Comparison of ENCODE assay signal across 10 cellular contexts in the genomic region with DNA sequence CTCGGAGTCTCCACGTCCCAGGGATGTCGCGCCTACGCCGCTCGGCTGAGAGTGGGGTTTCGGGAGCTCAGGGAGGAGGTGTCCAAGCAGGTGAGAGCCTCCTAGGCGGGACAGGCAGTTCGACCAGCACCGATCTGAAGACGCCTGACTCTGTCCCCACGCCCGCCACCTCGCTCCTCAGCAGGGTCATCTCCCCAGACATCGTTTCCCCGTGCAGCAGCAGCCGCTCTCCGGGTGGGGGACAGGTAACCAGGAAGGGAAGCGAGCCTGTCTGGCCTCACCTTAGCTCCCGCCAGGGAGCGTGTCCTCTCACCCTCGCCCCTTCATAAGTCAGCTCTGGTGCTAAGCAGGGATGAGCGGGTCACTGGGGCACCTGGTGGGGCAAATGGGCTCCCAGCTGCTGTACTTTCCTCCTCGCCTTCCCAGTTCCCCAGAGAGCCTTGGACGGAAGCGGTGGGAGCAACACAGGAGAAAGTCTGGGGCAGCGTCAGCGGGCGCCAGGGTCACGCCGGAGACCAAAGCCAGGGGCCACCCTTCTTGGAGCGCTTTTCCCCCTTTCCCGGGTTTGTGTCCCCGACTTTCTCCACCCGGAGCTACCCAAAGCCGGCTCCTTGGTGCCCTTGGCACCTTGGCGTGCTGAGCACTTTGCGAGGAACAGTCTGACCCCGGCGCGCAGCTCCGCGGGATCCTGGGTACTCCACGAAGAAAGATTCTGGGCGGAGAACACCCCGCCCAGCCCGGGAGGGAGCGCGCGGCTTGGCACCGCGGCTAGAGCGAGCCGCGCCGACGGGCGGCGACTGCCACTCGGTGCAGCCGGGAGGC. TPM values are rescaled to one million over a fixed set of nuclear protein-coding genes. Genes with fewer than 3 reads are reported as not detected.
DNase-seq lines count a peak whose midpoint lies in the region; ATAC-seq and TF ChIP-seq lines count a peak whose summit lies in the region.
"Had no signal": no experiment of that assay in that cellular context is flagged by ENCODE, and none has a peak within 500 bp of the region (broad histone marks: within the 10 kb centered on the region; RNA-seq: fewer than 3 reads in every experiment).

No MANE protein-coding gene starts in this region.

- TF ChIP-seq POLR2A in suprapubic skin (IDR thresholded peaks at IDR 0.05), result no peak

- CTCF ChIA-PET in SK-N-SH (lab: Yijun Ruan, JAX), result interaction anchor here (1.1 to 15.0 kb wide), 9 partner anchors 7 to 336 kb away, joined by 3 to 101 read pairs (median 4); no protein-coding TSS in a partner anchor

- TF ChIP-seq EP300 in SK-N-SH (IDR thresholded peaks at IDR 0.05; ENCODE audit: borderline replicate concordance in 1 of 2, low read depth in 1 of 2, low read length in 1 of 2) (no peak), suprapubic skin (IDR thresholded peaks at IDR 0.05) (no peak)

- ATAC-seq in SK-N-SH treated with all-trans-retinoic acid at 6 μM for 48 hours, result no peak
- ATAC-seq in activated naive CD8-positive, alpha-beta T cell treated with anti-CD3 and anti-CD28 coated beads, Interleukin-2, amount 10 ng/mL, durations not matched to agents 7 days and 5 days (ENCODE audit: low read depth), result no peak

- TF ChIP-seq RAD21 in SK-N-SH (IDR thresholded peaks at IDR 0.05; ENCODE audit: low read length), result no peak

- no peak overlapping the region for H3K27ac Mint-ChIP-seq in activated naive CD8-positive, alpha-beta T cell treated with anti-CD3 and anti-CD28 coated beads, Interleukin-2, amount 10 ng/mL, durations not matched to agents 7 days and 5 days

- no peaks in the 10 kb centered on the region for H3F3A ChIP-seq in SK-N-SH (replicated peaks; ENCODE audit: insufficient read depth)

- H4K20me1 ChIP-seq in SK-N-SH (ENCODE audit: insufficient read depth), result no peaks in the 10 kb centered on the region
- H4K20me1 ChIP-seq: BLaER1 had no signal

- 33% methylated on average over 26 of the region's 62 CpGs for WGBS in SK-N-SH (ENCODE audit: low lambda C conversion rate)
- WGBS in suprapubic skin, result 3% methylated on average over 23 of the region's 62 CpGs

- H3K4me1 Mint-ChIP-seq in activated naive CD8-positive, alpha-beta T cell treated with anti-CD3 and anti-CD28 coated beads, Interleukin-2, amount 10 ng/mL, durations not matched to agents 7 days and 5 days, result peaks cover 10% of the 10 kb centered on the region

- POLR2A ChIA-PET in SK-N-SH (lab: Yijun Ruan, JAX), result no interaction called here
- POLR2A ChIA-PET in activated naive CD8-positive, alpha-beta T cell treated with anti-CD3 and anti-CD28 coated beads, Interleukin-2, amount 10 ng/mL, durations not matched to agents 7 days and 5 days (lab: Charles Lee), result no interaction called here

- H3K27me3 ChIP-seq in SK-N-SH (ENCODE audit: insufficient read depth), result peaks cover 66% of the 10 kb centered on the region
- H3K27me3 ChIP-seq in suprapubic skin, result peaks cover 58% of the 10 kb centered on the region

- H3K4me2 ChIP-seq in SK-N-SH, result no peak overlapping the region
- H3K4me2 ChIP-seq: BLaER1 had no signal

- H2AFZ ChIP-seq in SK-N-SH (ENCODE audit: low read depth), result no peak overlapping the region

- DNase-seq in SK-N-SH, result peak; percentile 39
- DNase-seq in activated naive CD8-positive, alpha-beta T cell treated with anti-CD3 and anti-CD28 coated beads, Interleukin-2, amount 10 ng/mL, durations not matched to agents 7 days and 5 days, result peak; percentile 36
- DNase-seq in kidney tubule cell (ENCODE audit: low spot score), result peak; percentile 42
- no peak for DNase-seq in suprapubic skin (ENCODE audit: low spot score in 2 of 2)
- no peak for DNase-seq in Ammon's horn (ENCODE audit: low spot score)
- DNase-seq in NCI-H446 treated with DMSO at 0.1 percent for 48 hours (lab: John Stamatoyannopoulos, UW), result no peak
- no peak for DNase-seq in T1000 (lab: John Stamatoyannopoulos, UW)

- peaks cover 1% of the 10 kb centered on the region for H3K36me3 Mint-ChIP-seq in activated naive CD8-positive, alpha-beta T cell treated with anti-CD3 and anti-CD28 coated beads, Interleukin-2, amount 10 ng/mL, durations not matched to agents 7 days and 5 days

- H3K9me3 ChIP-seq in SK-N-SH (no peaks in the 10 kb centered on the region), suprapubic skin (no peaks in the 10 kb centered on the region)
- H3K9me3 ChIP-seq: adrenal gland had no signal

- no peaks in the 10 kb centered on the region for H3K79me2 ChIP-seq in SK-N-SH (ENCODE audit: insufficient read depth)

- H3K9ac ChIP-seq in SK-N-SH, result no peak overlapping the region
- H3K9ac ChIP-seq: BLaER1 had no signal

- H3K27ac ChIP-seq in SK-N-SH (ENCODE audit: low read depth in 2 of 2, low read length in 1 of 2), result no peak overlapping the region
- H3K27ac ChIP-seq in suprapubic skin, result no peak overlapping the region
- H3K27ac ChIP-seq: BLaER1 had no signal

- H3K27me3 Mint-ChIP-seq in activated naive CD8-positive, alpha-beta T cell treated with anti-CD3 and anti-CD28 coated beads, Interleukin-2, amount 10 ng/mL, durations not matched to agents 7 days and 5 days, result peaks cover 66% of the 10 kb centered on the region

- no peaks in the 10 kb centered on the region for H3K36me3 ChIP-seq in SK-N-SH (replicated peaks in 1 of 2; ENCODE audit: control insufficient read depth in 1 of 2, insufficient read depth in 2 of 2, low read length in 1 of 2)
- H3K36me3 ChIP-seq in suprapubic skin, result no peaks in the 10 kb centered on the region
- H3K36me3 ChIP-seq: adrenal gland, BLaER1 had no signal

- H3K4me3 ChIP-seq in SK-N-SH (ENCODE audit: low read depth in 2 of 2, low read length in 1 of 2) (no peak overlapping the region), suprapubic skin (peak overlapping the region; percentile 49)

- no peak for TF ChIP-seq CTCF in SK-N-SH (IDR thresholded peaks at IDR 0.05)
- peak in 1 of 2 donors; percentile 11 for TF ChIP-seq CTCF in suprapubic skin (IDR thresholded peaks at IDR 0.05)

- H3K4me3 Mint-ChIP-seq in activated naive CD8-positive, alpha-beta T cell treated with anti-CD3 and anti-CD28 coated beads, Interleukin-2, amount 10 ng/mL, durations not matched to agents 7 days and 5 days, result peak overlapping the region; percentile 59

- H3K4me1 ChIP-seq in SK-N-SH (ENCODE audit: control insufficient read depth in 1 of 2, insufficient read depth in 2 of 2, low read depth in 1 of 2, low read length in 1 of 2) (peaks cover 0 to 7% of the 10 kb centered on the region in 2 experiments; a peak in 1 of 4 replicates), suprapubic skin (peaks cover 28% of the 10 kb centered on the region)
- H3K4me1 ChIP-seq: BLaER1 had no signal

- no peaks in the 10 kb centered on the region for H3K9me2 ChIP-seq in SK-N-SH

- H3K9me3 Mint-ChIP-seq in activated naive CD8-positive, alpha-beta T cell treated with anti-CD3 and anti-CD28 coated beads, Interleukin-2, amount 10 ng/mL, durations not matched to agents 7 days and 5 days, result no peaks in the 10 kb centered on the region

TF ChIP-seq in SK-N-SH, 30 proteins besides CTCF, POLR2A, EP300 and RAD21:
- TF ChIP-seq JUND (IDR thresholded peaks at IDR 0.05), result no peak
- TF ChIP-seq TCF12 (IDR thresholded peaks at IDR 0.05), result no peak
- no peak for TF ChIP-seq TAF1 (IDR thresholded peaks at IDR 0.05; ENCODE audit: borderline replicate concordance, low read depth, low read length)
- TF ChIP-seq GABPA (IDR thresholded peaks at IDR 0.05; ENCODE audit: low read depth), result no peak
- TF ChIP-seq MAX (IDR thresholded peaks at IDR 0.05; ENCODE audit: low read depth), result no peak
- TF ChIP-seq NFIC (IDR thresholded peaks at IDR 0.05; ENCODE audit: borderline replicate concordance), result no peak
- no peak for TF ChIP-seq TEAD4 (IDR thresholded peaks at IDR 0.05; ENCODE audit: borderline replicate concordance, insufficient read depth)
- no peak for TF ChIP-seq FOSL2 (IDR thresholded peaks at IDR 0.05; ENCODE audit: borderline replicate concordance, low read depth)
- TF ChIP-seq ELF1 (IDR thresholded peaks at IDR 0.05), result no peak

TF ChIP-seq in SK-N-SH treated with all-trans-retinoic acid at 6 μM for 48 hours, 23 proteins besides CTCF, POLR2A, EP300 and RAD21 (continues in another document):
- TF ChIP-seq ZNF565 (CRISPR knock-in tag; conservative IDR thresholded peaks at IDR 0.05; ENCODE audit: low read depth) (no peak), PPARA (CRISPR knock-in tag; IDR thresholded peaks at IDR 0.05; ENCODE audit: borderline replicate concordance) (no peak), CSDC2 (CRISPR knock-in tag; IDR thresholded peaks at IDR 0.05) (no peak), GLIS3 (CRISPR knock-in tag; IDR thresholded peaks at IDR 0.05) (no peak), SNAI2 (CRISPR knock-in tag; IDR thresholded peaks at IDR 0.05) (no peak)
- TF ChIP-seq, protein P1, sequence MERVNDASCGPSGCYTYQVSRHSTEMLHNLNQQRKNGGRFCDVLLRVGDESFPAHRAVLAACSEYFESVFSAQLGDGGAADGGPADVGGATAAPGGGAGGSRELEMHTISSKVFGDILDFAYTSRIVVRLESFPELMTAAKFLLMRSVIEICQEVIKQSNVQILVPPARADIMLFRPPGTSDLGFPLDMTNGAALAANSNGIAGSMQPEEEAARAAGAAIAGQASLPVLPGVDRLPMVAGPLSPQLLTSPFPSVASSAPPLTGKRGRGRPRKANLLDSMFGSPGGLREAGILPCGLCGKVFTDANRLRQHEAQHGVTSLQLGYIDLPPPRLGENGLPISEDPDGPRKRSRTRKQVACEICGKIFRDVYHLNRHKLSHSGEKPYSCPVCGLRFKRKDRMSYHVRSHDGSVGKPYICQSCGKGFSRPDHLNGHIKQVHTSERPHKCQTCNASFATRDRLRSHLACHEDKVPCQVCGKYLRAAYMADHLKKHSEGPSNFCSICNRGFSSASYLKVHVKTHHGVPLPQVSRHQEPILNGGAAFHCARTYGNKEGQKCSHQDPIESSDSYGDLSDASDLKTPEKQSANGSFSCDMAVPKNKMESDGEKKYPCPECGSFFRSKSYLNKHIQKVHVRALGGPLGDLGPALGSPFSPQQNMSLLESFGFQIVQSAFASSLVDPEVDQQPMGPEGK (CRISPR knock-in tag; IDR thresholded peaks at IDR 0.05; ENCODE audit: borderline replicate concordance), result no peak
- TF ChIP-seq, protein P2, sequence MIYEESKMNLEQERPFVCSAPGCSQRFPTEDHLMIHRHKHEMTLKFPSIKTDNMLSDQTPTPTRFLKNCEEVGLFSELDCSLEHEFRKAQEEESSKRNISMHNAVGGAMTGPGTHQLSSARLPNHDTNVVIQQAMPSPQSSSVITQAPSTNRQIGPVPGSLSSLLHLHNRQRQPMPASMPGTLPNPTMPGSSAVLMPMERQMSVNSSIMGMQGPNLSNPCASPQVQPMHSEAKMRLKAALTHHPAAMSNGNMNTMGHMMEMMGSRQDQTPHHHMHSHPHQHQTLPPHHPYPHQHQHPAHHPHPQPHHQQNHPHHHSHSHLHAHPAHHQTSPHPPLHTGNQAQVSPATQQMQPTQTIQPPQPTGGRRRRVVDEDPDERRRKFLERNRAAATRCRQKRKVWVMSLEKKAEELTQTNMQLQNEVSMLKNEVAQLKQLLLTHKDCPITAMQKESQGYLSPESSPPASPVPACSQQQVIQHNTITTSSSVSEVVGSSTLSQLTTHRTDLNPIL (CRISPR knock-in tag; IDR thresholded peaks at IDR 0.05; ENCODE audit: low read depth), result no peak

RNA-seq across cellular contexts. Expression of gene SPON1, which starts 1.6 kb away (rescaled TPM):
- polyA plus RNA-seq in SK-N-SH (2012; rRNA removed), result not detected in 2 replicates
- polyA plus RNA-seq in SK-N-SH (2012; cell fraction: cytosol; rRNA removed), result not detected in 2 replicates
- 0.01 TPM in 1 of 2 replicates, not detected in the other for polyA plus RNA-seq in SK-N-SH (2012; cell fraction: nucleus; rRNA removed)
- 1 to 10 TPM; 3.8 to 3.9 TPM for total RNA-seq in activated naive CD8-positive, alpha-beta T cell treated with anti-CD3 and anti-CD28 coated beads, Interleukin-2, amount 10 ng/mL, durations not matched to agents 7 days and 5 days
- total RNA-seq in suprapubic skin, result 10 to 100 TPM in 3 of 4 donors, 1 to 10 TPM in 1; 8.0 to 16.1 (median 11.3) TPM

Comparison
In these comparisons a context has a peak if more than half of its experiments do, and no peak if none do; other contexts are left out.
1. DNase-seq: peak in SK-N-SH (single experiment), activated naive CD8-positive, alpha-beta T cell treated with anti-CD3 and anti-CD28 coated beads, Interleukin-2, amount 10 ng/mL, durations not matched to agents 7 days and 5 days (single experiment) and kidney tubule cell (single experiment); none in suprapubic skin (0 of 2), Ammon's horn (single experiment), NCI-H446 treated with DMSO at 0.1 percent for 48 hours (single experiment) and T1000 (single experiment).